Comparison of ENCODE assay signal across 16 cellular contexts in genomic region chr15:89777821-89778380, GRCh38. TPM values are rescaled to one million over a fixed set of nuclear protein-coding genes. Genes with fewer than 3 reads are reported as not detected.
"Had no signal": no experiment of that assay in that cellular context is flagged by ENCODE, and none has a peak within 500 bp of the region (broad histone marks: within the 10 kb centered on the region; RNA-seq: fewer than 3 reads in every experiment).

No MANE protein-coding gene starts in this region.

- H3K36me3 ChIP-seq: esophagus muscularis mucosa, ovary, sigmoid colon, WERI-Rb-1 had no signal

- H3K27ac ChIP-seq: esophagus muscularis mucosa, ovary, sigmoid colon, WERI-Rb-1 had no signal

- H3K9me3 ChIP-seq: esophagus muscularis mucosa, ovary, sigmoid colon had no signal

- ATAC-seq: stimulated activated effector memory CD8-positive, alpha-beta T cell treated with anti-CD3 and anti-CD28 coated beads, Interleukin-12 subunit alpha, Interleukin-12 subunit beta, amount 100 ng/mL, for 72 hours had no signal

- H3K4me3 ChIP-seq: esophagus muscularis mucosa, ovary, sigmoid colon had no signal

- DNase-seq: activated CD4-positive, alpha-beta memory T cell treated with anti-CD3 and anti-CD28 coated beads for 36 hours; activated effector memory CD4-positive, alpha-beta T cell treated with Interleukin-2 at 50 U/mL for 16 hours; activated naive CD4-positive, alpha-beta T cell treated with anti-CD3 and anti-CD28 coated beads, Interleukin-2, amount 50 U/mL, for 16 hours; activated T-cell treated with anti-CD3 and anti-CD28 coated beads, Interleukin-2, amount 50 U/mL, for 24 hours; glutamatergic neuron; kidney glomerular epithelial cell; left ventricle myocardium superior; mesendoderm; ovary; sigmoid colon; stimulated activated CD4-positive, alpha-beta T cell treated with anti-CD3 and anti-CD28 coated beads, Interleukin-2, amount 100 ng/mL, for 24 hours; WERI-Rb-1 had no signal

- H3K27me3 ChIP-seq: esophagus muscularis mucosa, ovary, sigmoid colon had no signal

RNA-seq across cellular contexts. Expression of gene MESP2, which starts 1.8 kb away (rescaled TPM):
- total RNA-seq: activated CD4-positive, alpha-beta memory T cell treated with anti-CD3 and anti-CD28 coated beads for 36 hours; astrocyte; esophagus muscularis mucosa; ovary; sigmoid colon; T-helper 1 cell treated with Interleukin-12 subunit alpha and Interleukin-12 subunit beta and Interleukin-4 antibody, amounts not matched to agents 30 ng/mL and 1 ng/mL, for 36 hours had no signal

RNA-seq across cellular contexts. Expression of gene MESP1, which starts 26.9 kb away (rescaled TPM):
- total RNA-seq: astrocyte had no signal
